Comparison of ENCODE assay signal across 9 cellular contexts in the genomic region with DNA sequence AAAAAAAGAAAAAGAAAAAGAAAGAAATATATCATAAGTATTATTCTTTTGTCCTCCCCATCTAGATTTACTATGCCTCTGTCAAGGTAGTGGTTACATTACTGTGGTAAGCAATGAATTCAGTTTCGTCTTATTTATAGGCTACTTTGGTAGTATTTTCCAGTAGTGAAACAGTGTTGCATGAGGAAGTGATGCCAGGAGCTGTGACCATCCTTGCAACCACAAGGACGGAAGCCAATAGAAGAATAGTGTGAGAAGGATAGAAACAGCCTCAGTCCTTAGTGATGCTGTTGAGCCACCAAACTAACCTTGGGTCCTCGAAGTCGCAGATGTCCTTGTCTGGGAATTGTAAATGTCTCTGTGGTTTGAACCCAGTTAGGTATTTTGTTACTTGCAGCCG.
DNase-seq lines count a peak whose midpoint lies in the region; ATAC-seq and TF ChIP-seq lines count a peak whose summit lies in the region.
"Had no signal": no experiment of that assay in that cellular context is flagged by ENCODE, and none has a peak within 500 bp of the region (broad histone marks: within the 10 kb centered on the region; RNA-seq: fewer than 3 reads in every experiment).

No MANE protein-coding gene starts in this region.

- H3K27ac Mint-ChIP-seq in dendritic cell treated with granulocyte-macrophage colony-stimulating factor and Interleukin-4, amounts not matched to agents 40 ng/mL and 50 ng/mL, for 4 days: peak overlapping the region; percentile 8
- no peak overlapping the region for H3K27ac Mint-ChIP-seq in endodermal cell

- 94 to 95% methylated on average over 5 of the region's 5 CpGs for WGBS in endodermal cell (ENCODE audit: insufficient coverage in 1 of 2, insufficient read length in 1 of 2), 2 experiments

- H3K4me3 Mint-ChIP-seq in dendritic cell treated with granulocyte-macrophage colony-stimulating factor and Interleukin-4, amounts not matched to agents 40 ng/mL and 50 ng/mL, for 4 days: no peak overlapping the region
- no peak overlapping the region for H3K4me3 Mint-ChIP-seq in endodermal cell
- H3K4me3 Mint-ChIP-seq: brain had no signal

- peak; percentile 45 for ATAC-seq in GM18508 (IDR thresholded peaks at IDR 0.05; ENCODE audit: insufficient read depth, unreplicated experiment)
- ATAC-seq in GM21717 (IDR thresholded peaks at IDR 0.05; ENCODE audit: unreplicated experiment): peak; percentile 80
- peak; percentile 51 for ATAC-seq in HG03565 (IDR thresholded peaks at IDR 0.05; ENCODE audit: unreplicated experiment)

- no peak overlapping the region for H3K9ac ChIP-seq in endodermal cell (ENCODE audit: extremely low read depth, low read length, poor library complexity, severe bottlenecking)

- peaks cover 12% of the 10 kb centered on the region for H3K4me1 ChIP-seq in endodermal cell (ENCODE audit: control insufficient read depth, insufficient read depth, low read length)

- intact Hi-C loops in dendritic cell treated with granulocyte-macrophage colony-stimulating factor and Interleukin-4, amounts not matched to agents 40 ng/mL and 50 ng/mL, for 4 days (cut with micrococcal nuclease): no loop called here

- H3K27ac ChIP-seq in endodermal cell (ENCODE audit: low read depth, low read length): no peak overlapping the region

- peaks cover 14% of the 10 kb centered on the region for H3K36me3 Mint-ChIP-seq in dendritic cell treated with granulocyte-macrophage colony-stimulating factor and Interleukin-4, amounts not matched to agents 40 ng/mL and 50 ng/mL, for 4 days (ENCODE audit: low read depth)
- H3K36me3 Mint-ChIP-seq in endodermal cell (ENCODE audit: low read depth): peaks cover 16% of the 10 kb centered on the region

- H3K27me3 Mint-ChIP-seq in dendritic cell treated with granulocyte-macrophage colony-stimulating factor and Interleukin-4, amounts not matched to agents 40 ng/mL and 50 ng/mL, for 4 days: no peaks in the 10 kb centered on the region
- H3K27me3 Mint-ChIP-seq in endodermal cell (ENCODE audit: insufficient read depth): no peaks in the 10 kb centered on the region
- H3K27me3 Mint-ChIP-seq: brain had no signal

- peaks cover 4% of the 10 kb centered on the region for H3K9me3 ChIP-seq in endodermal cell (ENCODE audit: control insufficient read depth, low read length)

- no peak for TF ChIP-seq CTCF in endodermal cell (conservative IDR thresholded peaks at IDR 0.05)

- no peak overlapping the region for H3K4me3 ChIP-seq in endodermal cell (ENCODE audit: low read length)

- DNase-seq in endodermal cell (no peak), epidermal melanocyte (ENCODE audit: insufficient read length, low spot score) (no peak), NCI-H748 treated with DMSO at 0.1 percent for 48 hours (lab: John Stamatoyannopoulos, UW) (no peak), NCI-H2081 treated with DMSO at 0.1 percent for 48 hours (lab: John Stamatoyannopoulos, UW) (no peak)

- H3K36me3 ChIP-seq in endodermal cell (ENCODE audit: control insufficient read depth, insufficient read depth, low read length): peaks cover 6% of the 10 kb centered on the region

- no peaks in the 10 kb centered on the region for H3K27me3 ChIP-seq in endodermal cell (ENCODE audit: control insufficient read depth, insufficient read depth, low read length, poor library complexity, severe bottlenecking)

- H3K9me3 Mint-ChIP-seq in dendritic cell treated with granulocyte-macrophage colony-stimulating factor and Interleukin-4, amounts not matched to agents 40 ng/mL and 50 ng/mL, for 4 days: no peaks in the 10 kb centered on the region
- H3K9me3 Mint-ChIP-seq in endodermal cell: no peaks in the 10 kb centered on the region

- H3K4me1 Mint-ChIP-seq in dendritic cell treated with granulocyte-macrophage colony-stimulating factor and Interleukin-4, amounts not matched to agents 40 ng/mL and 50 ng/mL, for 4 days (ENCODE audit: low read depth): peaks cover 31% of the 10 kb centered on the region
- H3K4me1 Mint-ChIP-seq in endodermal cell: peaks cover 21% of the 10 kb centered on the region
- H3K4me1 Mint-ChIP-seq: brain had no signal
